17 cellular contexts compared by ENCODE assay signal in genomic region chr13:46374710-46375109, GRCh38. TPM values are rescaled to one million over a fixed set of nuclear protein-coding genes. Genes with fewer than 3 reads are reported as not detected.
DNase-seq lines count a peak whose midpoint lies in the region; ATAC-seq and FAIRE-seq lines count a peak whose summit lies in the region.
"Had no signal": no experiment of that assay in that cellular context is flagged by ENCODE, and none has a peak within 500 bp of the region (broad histone marks: within the 10 kb centered on the region; RNA-seq: fewer than 3 reads in every experiment).

No MANE protein-coding gene starts in this region.

- no peaks in the 10 kb centered on the region for H3K36me3 ChIP-seq in small intestine (ENCODE audit: control insufficient read depth in 2 of 2, insufficient read depth in 2 of 2, low read length in 2 of 2)
- H3K36me3 ChIP-seq in Karpas-422 (ENCODE audit: insufficient read depth, low read length), result no peaks in the 10 kb centered on the region
- H3K36me3 ChIP-seq: gastrocnemius medialis had no signal

- peaks cover under 1% of the 10 kb centered on the region for H3K27me3 Mint-ChIP-seq in activated naive CD8-positive, alpha-beta T cell treated with anti-CD3 and anti-CD28 coated beads, Interleukin-2, amount 50 U/mL, for 24 hours
- H3K27me3 Mint-ChIP-seq: CD4-positive, alpha-beta T cell had no signal

- H4K20me1 ChIP-seq in Karpas-422 (ENCODE audit: insufficient read depth, low read depth, low read length), result no peaks in the 10 kb centered on the region

- H3K79me2 ChIP-seq in Karpas-422 (ENCODE audit: low read length), result no peaks in the 10 kb centered on the region

- H3K4me1 ChIP-seq in small intestine (ENCODE audit: control insufficient read depth in 2 of 2, insufficient read depth in 1 of 2, low read depth in 1 of 2, low read length in 1 of 2), result peaks cover 0 to 2% of the 10 kb centered on the region in 2 donors
- H3K4me1 ChIP-seq in Karpas-422 (ENCODE audit: low read length), result no peaks in the 10 kb centered on the region
- H3K4me1 ChIP-seq: gastrocnemius medialis had no signal

- no peak overlapping the region for H3K9ac ChIP-seq in Karpas-422 (ENCODE audit: low read length)

- no peaks in the 10 kb centered on the region for H3K9me3 Mint-ChIP-seq in activated naive CD8-positive, alpha-beta T cell treated with anti-CD3 and anti-CD28 coated beads, Interleukin-2, amount 50 U/mL, for 24 hours
- H3K9me3 Mint-ChIP-seq: activated naive CD4-positive, alpha-beta T cell treated with anti-CD3 and anti-CD28 coated beads for 36 hours; CD4-positive, alpha-beta T cell had no signal

- H3K27ac Mint-ChIP-seq in activated naive CD8-positive, alpha-beta T cell treated with anti-CD3 and anti-CD28 coated beads, Interleukin-2, amount 50 U/mL, for 24 hours, result peak overlapping the region; percentile 16
- H3K27ac Mint-ChIP-seq: activated naive CD4-positive, alpha-beta T cell treated with anti-CD3 and anti-CD28 coated beads for 36 hours; CD4-positive, alpha-beta T cell had no signal

- DNase-seq in GM18507 (ENCODE audit: extremely low spot score, insufficient read length, low read depth) (no peak), NOMO-1 (lab: John Stamatoyannopoulos, UW; ENCODE audit: unreplicated experiment in 2 of 2) (peak; percentile 79 to 95), small intestine (peak; percentile 68), Karpas-422 (no peak), DMS79 treated with DMSO at 0.1 percent for 48 hours (lab: John Stamatoyannopoulos, UW) (no peak)
- DNase-seq in activated naive CD8-positive, alpha-beta T cell treated with anti-CD3 and anti-CD28 coated beads, Interleukin-2, amount 50 U/mL, for 24 hours, result no peak
- DNase-seq in activated CD4-positive, alpha-beta T cell treated with anti-CD3 and anti-CD28 coated beads, Interleukin-2, amount 50 U/mL, for 1 hour, result no peak
- DNase-seq: activated CD8-positive, alpha-beta memory T cell treated with anti-CD3 and anti-CD28 coated beads for 24 hours; activated naive CD4-positive, alpha-beta T cell treated with anti-CD3 and anti-CD28 coated beads for 36 hours; CD4-positive, alpha-beta T cell; gastrocnemius medialis; islet precursor cell; NCI-H1092; NCI-H2227 treated with DMSO at 0.1 percent for 48 hours; stimulated activated CD4-positive, alpha-beta T cell treated with anti-CD3 and anti-CD28 coated beads, Interleukin-2, amount 100 ng/mL, for 48 hours; T-helper 9 cell had no signal

- H3K4me1 Mint-ChIP-seq in activated naive CD8-positive, alpha-beta T cell treated with anti-CD3 and anti-CD28 coated beads, Interleukin-2, amount 50 U/mL, for 24 hours, result peaks cover 14% of the 10 kb centered on the region

- H3K36me3 Mint-ChIP-seq in activated naive CD8-positive, alpha-beta T cell treated with anti-CD3 and anti-CD28 coated beads, Interleukin-2, amount 50 U/mL, for 24 hours (ENCODE audit: low read depth), result no peaks in the 10 kb centered on the region

- FAIRE-seq in GM18507 (lab: Jason Lieb, UNC) (peak; percentile 74), small intestine (lab: Jason Lieb, UNC) (no peak)

- no peaks in the 10 kb centered on the region for H3K9me2 ChIP-seq in Karpas-422 (replicated peaks; ENCODE audit: insufficient read depth, low read length)

- H3K27me3 ChIP-seq in small intestine (ENCODE audit: control insufficient read depth in 2 of 2, insufficient read depth in 2 of 2, low read length in 2 of 2) (no peaks in the 10 kb centered on the region), Karpas-422 (ENCODE audit: low read length) (no peaks in the 10 kb centered on the region)
- H3K27me3 ChIP-seq: gastrocnemius medialis had no signal

- H3K9me3 ChIP-seq in small intestine (ENCODE audit: control insufficient read depth, low read depth) (no peaks in the 10 kb centered on the region), Karpas-422 (ENCODE audit: low read length) (no peaks in the 10 kb centered on the region)
- H3K9me3 ChIP-seq: gastrocnemius medialis had no signal

- WGBS in small intestine, 3 donors, result 39 to 51% (median 50%) methylated on average over 2 of the region's 2 CpGs

- peak overlapping the region; percentile 27 for H3K4me3 Mint-ChIP-seq in activated naive CD8-positive, alpha-beta T cell treated with anti-CD3 and anti-CD28 coated beads, Interleukin-2, amount 50 U/mL, for 24 hours
- H3K4me3 Mint-ChIP-seq: activated naive CD4-positive, alpha-beta T cell treated with anti-CD3 and anti-CD28 coated beads for 36 hours; CD4-positive, alpha-beta T cell had no signal

- H3K4me2 ChIP-seq in Karpas-422 (ENCODE audit: low read depth, low read length, poor library complexity, severe bottlenecking), result no peak overlapping the region

- H3K27ac ChIP-seq in small intestine (ENCODE audit: low read depth in 1 of 2, low read length in 1 of 2) (peak overlapping the region in 1 of 2 donors; percentile 87), Karpas-422 (ENCODE audit: low read length) (no peak overlapping the region)
- H3K27ac ChIP-seq: gastrocnemius medialis had no signal

- H3K4me3 ChIP-seq in small intestine (ENCODE audit: low read depth in 1 of 2, low read length in 2 of 2) (no peak overlapping the region), Karpas-422 (ENCODE audit: low read length) (no peak overlapping the region)
- H3K4me3 ChIP-seq: gastrocnemius medialis had no signal

- ATAC-seq in activated naive CD8-positive, alpha-beta T cell treated with anti-CD3 and anti-CD28 coated beads, Interleukin-2, amount 50 U/mL, for 24 hours, result no peak
- ATAC-seq: gastrocnemius medialis, Panc1 had no signal

- no peak overlapping the region for H2AFZ ChIP-seq in Karpas-422 (ENCODE audit: low read length)

RNA-seq across cellular contexts. Expression of gene RUBCNL, which starts 12.3 kb away (rescaled TPM):
- polyA plus RNA-seq in small intestine, result 1 to 10 TPM in 2 of 3 donors, under 1 TPM in 1; 0.67 to 6.2 (median 4.1) TPM
- 0.14 TPM in 1 of 2 replicates, not detected in the other for total RNA-seq in Karpas-422 (2014; rRNA removed; shearing (Covaris generic); ENCODE audit: low replicate concordance)

Comparison
In these comparisons a context has a peak if more than half of its experiments do, and no peak if none do; other contexts are left out.
1. DNase-seq: peak in NOMO-1 (2 of 2) and small intestine (single experiment); none in GM18507 (single experiment), activated naive CD8-positive, alpha-beta T cell treated with anti-CD3 and anti-CD28 coated beads, Interleukin-2, amount 50 U/mL, for 24 hours (single experiment), activated CD4-positive, alpha-beta T cell treated with anti-CD3 and anti-CD28 coated beads, Interleukin-2, amount 50 U/mL, for 1 hour (single experiment), Karpas-422 (single experiment) and DMS79 treated with DMSO at 0.1 percent for 48 hours (single experiment).